In the genomic region with DNA sequence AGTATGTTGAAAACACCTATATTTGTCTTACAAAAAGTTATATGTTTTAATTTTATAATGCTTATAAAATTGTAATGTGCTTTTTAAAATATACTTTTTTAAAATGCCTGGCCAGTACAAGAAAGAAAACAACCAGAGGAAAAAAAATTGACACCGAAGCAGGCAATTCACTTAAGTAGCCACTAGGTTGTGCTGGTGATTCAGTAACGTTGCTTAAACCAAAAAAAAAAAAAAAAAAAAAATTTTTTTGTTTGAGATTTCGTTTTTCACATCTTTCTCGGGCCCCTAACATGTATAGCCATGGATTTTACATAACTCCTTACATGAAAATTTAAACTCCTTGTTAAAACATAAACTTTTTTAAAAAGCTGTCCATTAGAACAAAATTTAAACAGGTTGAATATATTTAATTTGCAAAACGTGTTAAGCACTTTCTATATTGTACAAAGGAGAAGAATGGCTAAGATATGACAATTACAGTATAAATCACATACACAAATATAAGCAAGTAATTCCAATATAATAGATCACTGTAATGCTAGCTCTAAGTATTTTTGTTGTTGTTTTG, we compare ENCODE assay signal across 8 cellular contexts. TPM values are rescaled to one million over a fixed set of nuclear protein-coding genes. Genes with fewer than 3 reads are reported as not detected.
DNase-seq lines count a peak whose midpoint lies in the region; ATAC-seq and TF ChIP-seq lines count a peak whose summit lies in the region.

No MANE protein-coding gene starts in this region.

- ATAC-seq in left lobe of liver (peak; percentile 56), GM21825 (IDR thresholded peaks at IDR 0.05; ENCODE audit: unreplicated experiment) (no peak), HG03571 (IDR thresholded peaks at IDR 0.05; ENCODE audit: unreplicated experiment) (no peak)
- ATAC-seq in activated CD4-positive, alpha-beta T cell treated with anti-CD3 and anti-CD28 coated beads for 36 hours: no peak

- peak; percentile 62 for TF ChIP-seq CTCF in astrocyte of the cerebellum (IDR thresholded peaks at IDR 0.05; ENCODE audit: low read depth, low read length, missing control alignments)

- H3K4me1 Mint-ChIP-seq in activated CD4-positive, alpha-beta T cell treated with anti-CD3 and anti-CD28 coated beads, Interleukin-2, amount 10 ng/mL, durations not matched to agents 7 days and 5 days: no peaks in the 10 kb centered on the region
- H3K4me1 Mint-ChIP-seq in activated CD4-positive, alpha-beta T cell treated with anti-CD3 and anti-CD28 coated beads for 36 hours: no peaks in the 10 kb centered on the region

- no peak overlapping the region for H3K4me3 ChIP-seq in astrocyte of the cerebellum (ENCODE audit: low read depth, low read length)

- intact Hi-C loops in activated CD4-positive, alpha-beta T cell treated with anti-CD3 and anti-CD28 coated beads for 36 hours (cut with DNase I, micrococcal nuclease): loop anchor here (1.0 to 10.0 kb wide), 4 partner anchors 171 to 449 kb away; a partner anchor contains a TSS

- H3K27ac Mint-ChIP-seq in activated CD4-positive, alpha-beta T cell treated with anti-CD3 and anti-CD28 coated beads, Interleukin-2, amount 10 ng/mL, durations not matched to agents 7 days and 5 days: no peak overlapping the region
- H3K27ac Mint-ChIP-seq in activated CD4-positive, alpha-beta T cell treated with anti-CD3 and anti-CD28 coated beads for 36 hours: no peak overlapping the region

- CTCF ChIA-PET in activated CD4-positive, alpha-beta T cell treated with anti-CD3 and anti-CD28 coated beads, Interleukin-2, amount 10 ng/mL, durations not matched to agents 7 days and 5 days (lab: Charles Lee): interaction anchor here (0.6 kb wide), 1 partner anchor 217 kb away, joined by 3 read pairs; no protein-coding TSS in a partner anchor
- CTCF ChIA-PET in activated CD4-positive, alpha-beta T cell treated with anti-CD3 and anti-CD28 coated beads for 36 hours (lab: Charles Lee): interaction anchor here (0.8 to 5.5 kb wide), 10 partner anchors 10 to 175 kb away, joined by 3 to 36 read pairs (median 4); a partner anchor contains a TSS

- in situ Hi-C loops in astrocyte of the cerebellum (cut with HindIII; ENCODE audit: low sequenced_read_pairs): no loop called here

- peaks cover 12% of the 10 kb centered on the region for H3K27me3 Mint-ChIP-seq in activated CD4-positive, alpha-beta T cell treated with anti-CD3 and anti-CD28 coated beads, Interleukin-2, amount 10 ng/mL, durations not matched to agents 7 days and 5 days
- peaks cover 8% of the 10 kb centered on the region for H3K27me3 Mint-ChIP-seq in activated CD4-positive, alpha-beta T cell treated with anti-CD3 and anti-CD28 coated beads for 36 hours

- DNase-seq in activated CD4-positive, alpha-beta T cell treated with anti-CD3 and anti-CD28 coated beads, Interleukin-2, amount 10 ng/mL, durations not matched to agents 7 days and 5 days: peak; percentile 12
- no peak for DNase-seq in activated CD4-positive, alpha-beta T cell treated with anti-CD3 and anti-CD28 coated beads for 48 hours
- DNase-seq in NCI-H1417 (lab: John Stamatoyannopoulos, UW) (peak in 2 of 3 experiments; percentile 42 to 70), astrocyte of the cerebellum (ENCODE audit: low read depth) (peak; percentile 48), left lobe of liver (ENCODE audit: low spot score) (no peak)
- no peak for DNase-seq in activated CD4-positive, alpha-beta T cell treated with anti-CD3 and anti-CD28 coated beads for 36 hours

- no peaks in the 10 kb centered on the region for H3K36me3 Mint-ChIP-seq in activated CD4-positive, alpha-beta T cell treated with anti-CD3 and anti-CD28 coated beads, Interleukin-2, amount 10 ng/mL, durations not matched to agents 7 days and 5 days (ENCODE audit: low read depth)
- no peaks in the 10 kb centered on the region for H3K36me3 Mint-ChIP-seq in activated CD4-positive, alpha-beta T cell treated with anti-CD3 and anti-CD28 coated beads for 36 hours (ENCODE audit: low read depth)

- H3K4me3 Mint-ChIP-seq in activated CD4-positive, alpha-beta T cell treated with anti-CD3 and anti-CD28 coated beads, Interleukin-2, amount 10 ng/mL, durations not matched to agents 7 days and 5 days: no peak overlapping the region
- H3K4me3 Mint-ChIP-seq in activated CD4-positive, alpha-beta T cell treated with anti-CD3 and anti-CD28 coated beads for 36 hours: no peak overlapping the region

- POLR2A ChIA-PET in activated CD4-positive, alpha-beta T cell treated with anti-CD3 and anti-CD28 coated beads, Interleukin-2, amount 10 ng/mL, durations not matched to agents 7 days and 5 days (lab: Charles Lee): no interaction called here
- POLR2A ChIA-PET in activated CD4-positive, alpha-beta T cell treated with anti-CD3 and anti-CD28 coated beads for 36 hours (lab: Charles Lee): no interaction called here

- no peaks in the 10 kb centered on the region for H3K9me3 Mint-ChIP-seq in activated CD4-positive, alpha-beta T cell treated with anti-CD3 and anti-CD28 coated beads, Interleukin-2, amount 10 ng/mL, durations not matched to agents 7 days and 5 days
- no peaks in the 10 kb centered on the region for H3K9me3 Mint-ChIP-seq in activated CD4-positive, alpha-beta T cell treated with anti-CD3 and anti-CD28 coated beads for 36 hours (ENCODE audit: low read depth)

RNA-seq across cellular contexts. Expression of a gene that starts 9.2 kb away (rescaled TPM):
- total RNA-seq in activated CD4-positive, alpha-beta T cell treated with anti-CD3 and anti-CD28 coated beads, Interleukin-2, amount 10 ng/mL, durations not matched to agents 7 days and 5 days: not detected
- not detected for total RNA-seq in left lobe of liver
- not detected for total RNA-seq in activated CD4-positive, alpha-beta T cell treated with anti-CD3 and anti-CD28 coated beads for 36 hours

RNA-seq across cellular contexts. Expression of a gene that starts 16.6 kb away (rescaled TPM):
- not detected for total RNA-seq in activated CD4-positive, alpha-beta T cell treated with anti-CD3 and anti-CD28 coated beads, Interleukin-2, amount 10 ng/mL, durations not matched to agents 7 days and 5 days
- not detected for total RNA-seq in left lobe of liver
- not detected for total RNA-seq in activated CD4-positive, alpha-beta T cell treated with anti-CD3 and anti-CD28 coated beads for 36 hours

RNA-seq across cellular contexts. Expression of a gene that starts 30.1 kb away (rescaled TPM):
- total RNA-seq in activated CD4-positive, alpha-beta T cell treated with anti-CD3 and anti-CD28 coated beads, Interleukin-2, amount 10 ng/mL, durations not matched to agents 7 days and 5 days: not detected
- total RNA-seq in left lobe of liver: not detected
- not detected for total RNA-seq in activated CD4-positive, alpha-beta T cell treated with anti-CD3 and anti-CD28 coated beads for 36 hours

RNA-seq across cellular contexts. Expression of a gene that starts 31.1 kb away (rescaled TPM):
- total RNA-seq in activated CD4-positive, alpha-beta T cell treated with anti-CD3 and anti-CD28 coated beads, Interleukin-2, amount 10 ng/mL, durations not matched to agents 7 days and 5 days: not detected
- total RNA-seq in left lobe of liver: not detected
- total RNA-seq in activated CD4-positive, alpha-beta T cell treated with anti-CD3 and anti-CD28 coated beads for 36 hours: not detected

Comparison
In these comparisons a context has a peak if more than half of its experiments do, and no peak if none do; other contexts are left out.
1. DNase-seq: peak in activated CD4-positive, alpha-beta T cell treated with anti-CD3 and anti-CD28 coated beads, Interleukin-2, amount 10 ng/mL, durations not matched to agents 7 days and 5 days (single experiment), NCI-H1417 (2 of 3) and astrocyte of the cerebellum (single experiment); none in activated CD4-positive, alpha-beta T cell treated with anti-CD3 and anti-CD28 coated beads for 48 hours (single experiment), left lobe of liver (single experiment) and activated CD4-positive, alpha-beta T cell treated with anti-CD3 and anti-CD28 coated beads for 36 hours (single experiment).